ENCODE assay signal across 8 cellular contexts in the genomic region with DNA sequence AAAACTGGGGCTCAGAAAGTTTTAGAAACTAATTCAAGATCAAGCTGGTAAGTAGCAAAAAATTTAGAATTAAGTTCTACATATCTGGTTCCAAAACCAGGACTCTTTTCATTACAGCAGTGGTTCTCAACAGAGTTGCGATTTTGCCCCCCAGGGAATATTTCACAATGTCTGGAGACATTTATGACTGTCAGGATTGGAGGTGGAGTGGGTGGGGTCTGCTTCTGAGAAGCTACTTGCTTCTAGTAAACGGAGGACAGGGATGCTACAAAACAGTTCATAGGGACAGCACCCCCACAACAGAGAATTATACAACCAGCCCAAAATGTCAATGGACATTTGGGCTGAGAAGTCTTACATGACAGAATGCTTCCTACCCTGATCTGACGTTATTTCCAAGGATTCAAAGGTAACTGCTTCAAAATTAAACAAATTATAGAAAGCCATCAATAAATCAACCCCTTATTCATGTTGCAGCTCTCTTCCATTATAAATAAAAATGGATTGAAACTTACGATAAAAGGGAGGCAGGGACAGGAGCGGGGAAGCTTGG. TPM values are rescaled to one million over a fixed set of nuclear protein-coding genes. Genes with fewer than 3 reads are reported as not detected.
A peak's percentile ranks its signal among the peaks of the same experiment; 100 is the strongest.
DNase-seq lines count a peak whose midpoint lies in the region; ATAC-seq and TF ChIP-seq lines count a peak whose summit lies in the region.

No MANE protein-coding gene starts in this region.

- H3K4me1 ChIP-seq in A673 (ENCODE audit: insufficient read depth, low read length, poor library complexity, severe bottlenecking) = peaks cover 12% of the 10 kb centered on the region
- H3K4me1 ChIP-seq in HEK293 (ENCODE audit: control insufficient read depth, insufficient read depth, low read length) = peaks cover 3% of the 10 kb centered on the region; the same call in 1 of the 2 replicates

- H3K9me3 ChIP-seq in A673 (ENCODE audit: low read depth, low read length, poor library complexity, severe bottlenecking) = no peaks in the 10 kb centered on the region
- H3K9me3 ChIP-seq in HEK293 (ENCODE audit: control insufficient read depth, insufficient read depth, low read depth, low read length) = no peaks in the 10 kb centered on the region

- DNase-seq in A673 (ENCODE audit: low spot score) = peak; percentile 6
- DNase-seq in kidney epithelial cell (ENCODE audit: low read depth) = no peak
- DNase-seq in superior temporal gyrus (ENCODE audit: extremely low spot score) = peak; percentile 27
- DNase-seq in globus pallidus (ENCODE audit: low spot score) = no peak
- no peak for DNase-seq in activated gamma-delta T cell treated with Interleukin-2 at 50 U/mL for 16 hours

- intact Hi-C loops in A673 (cut with micrococcal nuclease; ENCODE audit: unreplicated experiment) = no loop called here

- POLR2A ChIA-PET in A673 (lab: Charles Lee; ENCODE audit: low non-redundant PET) = no interaction called here
- POLR2A ChIA-PET in HEK293 (lab: Yijun Ruan, JAX) = no interaction called here

- H3K4me3 ChIP-seq in A673 (ENCODE audit: low read depth, low read length, poor library complexity, severe bottlenecking) (peak overlapping the region; percentile 79), HEK293 (ENCODE audit: low read depth, low read length) (peak overlapping the region; percentile 95), kidney epithelial cell (ENCODE audit: low read depth, low read length) (peak overlapping the region; percentile 97)

- BruUV-seq in A673 (replicated peaks; lab: Mats Ljungman, UMichigan) = no TSS peak

- H3K27ac ChIP-seq in A673 (ENCODE audit: low read depth, low read length, poor library complexity, severe bottlenecking) (no peak overlapping the region), HEK293 (ENCODE audit: extremely low read depth, low read depth, low read length) (no peak overlapping the region), angular gyrus (ENCODE audit: low read depth, low read length) (peak overlapping the region; percentile 87)

- TF ChIP-seq CTCF in A673 (conservative IDR thresholded peaks at IDR 0.05; ENCODE audit: low read depth, low read length) (no peak), HEK293 (tag by site-specific recombination; IDR thresholded peaks at IDR 0.05) (no peak), kidney epithelial cell (IDR thresholded peaks at IDR 0.05; ENCODE audit: insufficient read depth, low read length, poor library complexity, severe bottlenecking) (no peak)

- peaks cover 12% of the 10 kb centered on the region for H3K27me3 ChIP-seq in A673 (replicated peaks; ENCODE audit: insufficient read depth, low read depth, low read length, poor library complexity)
- no peaks in the 10 kb centered on the region for H3K27me3 ChIP-seq in kidney epithelial cell (ENCODE audit: control insufficient read depth, insufficient read depth, low read length)

- CTCF ChIA-PET in A673 (lab: Charles Lee) = interaction anchor here (1.6 kb wide), 1 partner anchor 195 kb away, joined by 5 read pairs; no protein-coding TSS in a partner anchor
- CTCF ChIA-PET in HEK293 (lab: Yijun Ruan, JAX) = interaction anchor here (0.6 to 1.4 kb wide), 3 partner anchors 80 to 371 kb away, joined by 3 to 4 read pairs (median 3); no protein-coding TSS in a partner anchor

- no peak for ATAC-seq in HG03520 (IDR thresholded peaks at IDR 0.05; ENCODE audit: unreplicated experiment)

- H3K36me3 ChIP-seq in A673 (ENCODE audit: insufficient read depth, low read length, poor library complexity, severe bottlenecking) (no peaks in the 10 kb centered on the region), HEK293 (ENCODE audit: control insufficient read depth in 2 of 2, insufficient read depth in 1 of 2, low read length in 2 of 2) (no peaks in the 10 kb centered on the region), kidney epithelial cell (ENCODE audit: control insufficient read depth, insufficient read depth, low read length) (no peaks in the 10 kb centered on the region)

TF ChIP-seq in HEK293, 187 proteins besides CTCF, POLR2A, EP300 and RAD21 (continues in another document):
- TF ChIP-seq PRDM10 (tag by site-specific recombination; IDR thresholded peaks at IDR 0.05) = peak; percentile 84
- TF ChIP-seq ZNF16 (tag by site-specific recombination; IDR thresholded peaks at IDR 0.05; ENCODE audit: low read depth) = no peak
- TF ChIP-seq, protein P1, sequence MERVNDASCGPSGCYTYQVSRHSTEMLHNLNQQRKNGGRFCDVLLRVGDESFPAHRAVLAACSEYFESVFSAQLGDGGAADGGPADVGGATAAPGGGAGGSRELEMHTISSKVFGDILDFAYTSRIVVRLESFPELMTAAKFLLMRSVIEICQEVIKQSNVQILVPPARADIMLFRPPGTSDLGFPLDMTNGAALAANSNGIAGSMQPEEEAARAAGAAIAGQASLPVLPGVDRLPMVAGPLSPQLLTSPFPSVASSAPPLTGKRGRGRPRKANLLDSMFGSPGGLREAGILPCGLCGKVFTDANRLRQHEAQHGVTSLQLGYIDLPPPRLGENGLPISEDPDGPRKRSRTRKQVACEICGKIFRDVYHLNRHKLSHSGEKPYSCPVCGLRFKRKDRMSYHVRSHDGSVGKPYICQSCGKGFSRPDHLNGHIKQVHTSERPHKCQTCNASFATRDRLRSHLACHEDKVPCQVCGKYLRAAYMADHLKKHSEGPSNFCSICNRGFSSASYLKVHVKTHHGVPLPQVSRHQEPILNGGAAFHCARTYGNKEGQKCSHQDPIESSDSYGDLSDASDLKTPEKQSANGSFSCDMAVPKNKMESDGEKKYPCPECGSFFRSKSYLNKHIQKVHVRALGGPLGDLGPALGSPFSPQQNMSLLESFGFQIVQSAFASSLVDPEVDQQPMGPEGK (tag by site-specific recombination; IDR thresholded peaks at IDR 0.05) = 0 out of 2 replicates have a peak, but pooled peaks have one; percentile 13
- no peak for TF ChIP-seq ZNF391 (tag by site-specific recombination; IDR thresholded peaks at IDR 0.05; ENCODE audit: borderline replicate concordance, low read depth)
- no peak for TF ChIP-seq ZNF704 (tag by site-specific recombination; IDR thresholded peaks at IDR 0.05)
- TF ChIP-seq ZFHX2 (tag by site-specific recombination; conservative IDR thresholded peaks at IDR 0.05) = 0 out of 2 replicates have a peak, but pooled peaks have one; percentile 11

RNA-seq across cellular contexts. Expression of gene SPATA7, which starts 0.7 kb away (rescaled TPM):
- 5.2 and 6.2 TPM in 2 replicates for total RNA-seq in A673 (2021)
- 10.8 and 14.1 TPM in 2 replicates for total RNA-seq in kidney epithelial cell

Comparison
In these comparisons a context has a peak if more than half of its experiments do, and no peak if none do; other contexts are left out.
1. DNase-seq: peak in A673 (single experiment) and superior temporal gyrus (single experiment); none in kidney epithelial cell (single experiment), globus pallidus (single experiment) and activated gamma-delta T cell treated with Interleukin-2 at 50 U/mL for 16 hours (single experiment).
2. Peak in every context shown above with its lines, with median percentiles within 50 percentile points of each other: H3K4me3 ChIP-seq.